In genomic region chr10:13732485-13732884, GRCh38 we compare ENCODE assay signal across 23 cellular contexts.
DNase-seq lines count a peak whose midpoint lies in the region; ATAC-seq and TF ChIP-seq lines count a peak whose summit lies in the region.
"Had no signal": no experiment of that assay in that cellular context is flagged by ENCODE, and none has a peak within 500 bp of the region (broad histone marks: within the 10 kb centered on the region; RNA-seq: fewer than 3 reads in every experiment).

No MANE protein-coding gene starts in this region.

- POLR2A ChIA-PET in activated CD4-positive, alpha-beta T cell treated with anti-CD3 and anti-CD28 coated beads for 36 hours (lab: Charles Lee), result interaction anchor here (0.6 kb wide), 1 partner anchor 750 kb away, joined by 5 read pairs; no protein-coding TSS in a partner anchor

- H3K4me1 Mint-ChIP-seq in HFFc6 (ENCODE audit: low read depth), result no peaks in the 10 kb centered on the region
- no peaks in the 10 kb centered on the region for H3K4me1 Mint-ChIP-seq in activated CD4-positive, alpha-beta T cell treated with anti-CD3 and anti-CD28 coated beads for 36 hours
- H3K4me1 Mint-ChIP-seq: activated CD4-positive, alpha-beta T cell treated with anti-CD3 and anti-CD28 coated beads, Interleukin-2, amount 10 ng/mL, durations not matched to agents 24 days and 14 days; immature natural killer cell had no signal

- peaks cover 42% of the 10 kb centered on the region for H3K36me3 Mint-ChIP-seq in HFFc6 (ENCODE audit: low read depth)
- no peaks in the 10 kb centered on the region for H3K36me3 Mint-ChIP-seq in activated CD4-positive, alpha-beta T cell treated with anti-CD3 and anti-CD28 coated beads for 36 hours (ENCODE audit: low read depth)
- H3K36me3 Mint-ChIP-seq: immature natural killer cell had no signal

- H3K4me3 Mint-ChIP-seq in HFFc6, result no peak overlapping the region
- H3K4me3 Mint-ChIP-seq in activated CD4-positive, alpha-beta T cell treated with anti-CD3 and anti-CD28 coated beads for 36 hours, result no peak overlapping the region
- H3K4me3 Mint-ChIP-seq: activated CD4-positive, alpha-beta T cell treated with anti-CD3 and anti-CD28 coated beads, Interleukin-2, amount 10 ng/mL, durations not matched to agents 24 days and 14 days; effector memory CD8-positive, alpha-beta T cell; immature natural killer cell; neural crest cell had no signal

- no peaks in the 10 kb centered on the region for H3K27me3 ChIP-seq in left ventricle myocardium inferior (ENCODE audit: low read depth)
- H3K27me3 ChIP-seq: adrenal gland, esophagus muscularis mucosa, gastrocnemius medialis, hepatocyte had no signal

- no peak overlapping the region for H3K27ac ChIP-seq in left ventricle myocardium inferior (replicated peaks)
- H3K27ac ChIP-seq: adrenal gland, esophagus muscularis mucosa, gastrocnemius medialis, hepatocyte had no signal

- ATAC-seq in mucosa of descending colon (peak; percentile 31), HG03442 (IDR thresholded peaks at IDR 0.05; ENCODE audit: unreplicated experiment) (no peak)
- no peak for ATAC-seq in activated CD4-positive, alpha-beta T cell treated with anti-CD3 and anti-CD28 coated beads for 36 hours
- ATAC-seq: effector memory CD8-positive, alpha-beta T cell; gastrocnemius medialis had no signal

- peaks cover 3% of the 10 kb centered on the region for H3K27me3 Mint-ChIP-seq in HFFc6 (ENCODE audit: insufficient read depth)
- H3K27me3 Mint-ChIP-seq in activated CD4-positive, alpha-beta T cell treated with anti-CD3 and anti-CD28 coated beads for 36 hours, result no peaks in the 10 kb centered on the region

- TF ChIP-seq CTCF in left ventricle myocardium inferior (IDR thresholded peaks at IDR 0.05; ENCODE audit: borderline replicate concordance) (no peak), mucosa of descending colon (IDR thresholded peaks at IDR 0.05) (no peak), HFFc6 (IDR thresholded peaks at IDR 0.05) (no peak)

- H3K4me3 ChIP-seq in left ventricle myocardium inferior, result no peak overlapping the region
- H3K4me3 ChIP-seq in mucosa of descending colon, result no peak overlapping the region
- H3K4me3 ChIP-seq: adrenal gland, esophagus muscularis mucosa, gastrocnemius medialis, hepatocyte had no signal

- intact Hi-C loops in cardiac septum (cut with DNase I) (no loop called here), left ventricle myocardium inferior (cut with micrococcal nuclease) (no loop called here), mucosa of descending colon (cut with DNase I, micrococcal nuclease) (no loop called here)
- intact Hi-C loops in activated CD4-positive, alpha-beta T cell treated with anti-CD3 and anti-CD28 coated beads for 36 hours (cut with DNase I, micrococcal nuclease), result no loop called here

- no peak overlapping the region; the same call in 1 of the 2 replicates for H3K27ac Mint-ChIP-seq in HFFc6
- H3K27ac Mint-ChIP-seq in activated CD4-positive, alpha-beta T cell treated with anti-CD3 and anti-CD28 coated beads for 36 hours, result no peak overlapping the region
- H3K27ac Mint-ChIP-seq: activated CD4-positive, alpha-beta T cell treated with anti-CD3 and anti-CD28 coated beads, Interleukin-2, amount 10 ng/mL, durations not matched to agents 24 days and 14 days; effector memory CD8-positive, alpha-beta T cell; immature natural killer cell; progenitor cell of endocrine pancreas had no signal

- no peaks in the 10 kb centered on the region for H3K9me3 Mint-ChIP-seq in HFFc6
- no peaks in the 10 kb centered on the region for H3K9me3 Mint-ChIP-seq in activated CD4-positive, alpha-beta T cell treated with anti-CD3 and anti-CD28 coated beads for 36 hours (ENCODE audit: low read depth)
- H3K9me3 Mint-ChIP-seq: activated CD4-positive, alpha-beta T cell treated with anti-CD3 and anti-CD28 coated beads, Interleukin-2, amount 10 ng/mL, durations not matched to agents 24 days and 14 days; effector memory CD8-positive, alpha-beta T cell; neural crest cell had no signal

- CTCF ChIA-PET in activated CD4-positive, alpha-beta T cell treated with anti-CD3 and anti-CD28 coated beads for 36 hours (lab: Charles Lee), result no interaction called here

- H3K4me1 ChIP-seq in left ventricle myocardium inferior (no peaks in the 10 kb centered on the region), mucosa of descending colon (ENCODE audit: low read depth) (no peaks in the 10 kb centered on the region)
- H3K4me1 ChIP-seq: adrenal gland, esophagus muscularis mucosa, gastrocnemius medialis had no signal

- no peaks in the 10 kb centered on the region for H3K9me3 ChIP-seq in left ventricle myocardium inferior (replicated peaks)
- no peaks in the 10 kb centered on the region for H3K9me3 ChIP-seq in mucosa of descending colon
- H3K9me3 ChIP-seq: adrenal gland, esophagus muscularis mucosa, gastrocnemius medialis, SK-N-SH had no signal

- H3K36me3 ChIP-seq in left ventricle myocardium inferior (peaks cover 64% of the 10 kb centered on the region), mucosa of descending colon (ENCODE audit: low read depth) (no peaks in the 10 kb centered on the region)
- H3K36me3 ChIP-seq: adrenal gland, gastrocnemius medialis had no signal

- peak; percentile 71 for DNase-seq in cardiac septum (ENCODE audit: low spot score)
- DNase-seq in left ventricle myocardium inferior, result no peak
- peak; percentile 1 to 32 for DNase-seq in SHP77 (lab: John Stamatoyannopoulos, UW)
- no peak for DNase-seq in mucosa of descending colon
- DNase-seq in HFFc6, result no peak
- no peak for DNase-seq in HCEC 1CT
- DNase-seq in activated CD4-positive, alpha-beta T cell treated with anti-CD3 and anti-CD28 coated beads for 36 hours, result no peak
- DNase-seq: ACHN; activated CD4-positive, alpha-beta T cell treated with anti-CD3 and anti-CD28 coated beads, Interleukin-2, amount 10 ng/mL, durations not matched to agents 24 days and 14 days; activated naive CD4-positive, alpha-beta T cell; activated T-cell treated with anti-CD3 and anti-CD28 coated beads, Interleukin-2, amount 50 U/mL, for 48 hours; effector memory CD8-positive, alpha-beta T cell; gastrocnemius medialis; immature natural killer cell; NCI-H526 treated with DMSO at 0.1 percent for 48 hours; SK-N-SH; T-helper 2 cell had no signal

Comparison
In these comparisons a context has a peak if more than half of its experiments do, and no peak if none do; other contexts are left out.
1. DNase-seq: peak in cardiac septum (single experiment) and SHP77 (2 of 2); none in left ventricle myocardium inferior (single experiment), mucosa of descending colon (0 of 3), HFFc6 (single experiment), HCEC 1CT (single experiment) and activated CD4-positive, alpha-beta T cell treated with anti-CD3 and anti-CD28 coated beads for 36 hours (single experiment).